1 cellular context compared by ENCODE assay signal in the genomic region with DNA sequence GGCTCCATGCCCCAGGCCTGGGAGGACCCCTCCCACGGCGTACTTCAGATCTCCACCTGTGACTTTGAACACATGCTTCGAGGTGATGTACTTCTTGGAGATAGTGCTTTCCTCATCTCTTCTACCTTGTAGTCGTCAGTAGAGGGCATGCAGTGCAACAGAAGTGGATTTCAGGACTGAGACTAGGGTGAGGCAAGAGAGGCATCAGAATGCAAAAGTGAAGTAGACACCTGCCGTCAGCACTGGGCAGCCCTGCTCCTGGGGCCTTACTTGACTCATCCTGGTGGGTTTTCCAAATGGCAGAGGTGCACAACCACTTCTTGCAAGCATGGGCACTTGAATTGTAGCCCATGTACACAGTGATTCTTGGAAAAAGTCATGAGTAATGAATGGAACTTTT.
TF ChIP-seq lines count a peak whose summit lies in the region.

No MANE protein-coding gene starts in this region.

TF ChIP-seq in HepG2, 621 proteins besides CTCF, POLR2A, EP300 and RAD21:
- TF ChIP-seq, protein P1, sequence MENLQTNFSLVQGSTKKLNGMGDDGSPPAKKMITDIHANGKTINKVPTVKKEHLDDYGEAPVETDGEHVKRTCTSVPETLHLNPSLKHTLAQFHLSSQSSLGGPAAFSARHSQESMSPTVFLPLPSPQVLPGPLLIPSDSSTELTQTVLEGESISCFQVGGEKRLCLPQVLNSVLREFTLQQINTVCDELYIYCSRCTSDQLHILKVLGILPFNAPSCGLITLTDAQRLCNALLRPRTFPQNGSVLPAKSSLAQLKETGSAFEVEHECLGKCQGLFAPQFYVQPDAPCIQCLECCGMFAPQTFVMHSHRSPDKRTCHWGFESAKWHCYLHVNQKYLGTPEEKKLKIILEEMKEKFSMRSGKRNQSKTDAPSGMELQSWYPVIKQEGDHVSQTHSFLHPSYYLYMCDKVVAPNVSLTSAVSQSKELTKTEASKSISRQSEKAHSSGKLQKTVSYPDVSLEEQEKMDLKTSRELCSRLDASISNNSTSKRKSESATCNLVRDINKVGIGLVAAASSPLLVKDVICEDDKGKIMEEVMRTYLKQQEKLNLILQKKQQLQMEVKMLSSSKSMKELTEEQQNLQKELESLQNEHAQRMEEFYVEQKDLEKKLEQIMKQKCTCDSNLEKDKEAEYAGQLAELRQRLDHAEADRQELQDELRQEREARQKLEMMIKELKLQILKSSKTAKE (CRISPR knock-in tag; IDR thresholded peaks at IDR 0.05; ENCODE audit: borderline replicate concordance): no peak
- no peak for TF ChIP-seq CCDC6 (CRISPR knock-in tag; IDR thresholded peaks at IDR 0.05)
TF ChIP-seq in HepG2: peak in this region for 0.
